In the genomic region with DNA sequence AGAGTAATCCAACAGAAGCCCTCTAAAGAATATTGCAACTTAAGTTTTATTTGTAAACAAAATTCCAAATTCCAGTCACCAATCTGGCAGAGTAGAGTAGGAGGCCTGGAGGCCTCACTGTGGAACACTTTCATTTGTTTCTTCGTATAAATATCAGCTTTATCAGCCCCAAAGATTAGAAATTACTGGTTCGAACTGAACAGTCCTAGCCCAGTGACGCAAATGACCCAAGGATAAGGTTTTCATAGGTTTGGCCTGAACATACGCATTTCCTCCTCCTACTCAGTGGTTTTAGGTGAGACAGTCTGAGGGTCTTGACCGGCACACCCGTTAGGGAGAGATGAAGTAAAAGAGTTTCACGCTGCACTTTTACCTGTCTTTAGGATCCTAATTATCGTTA, we compare ENCODE assay signal across 8 cellular contexts. TPM values are rescaled to one million over a fixed set of nuclear protein-coding genes. Genes with fewer than 3 reads are reported as not detected.
DNase-seq lines count a peak whose midpoint lies in the region; ATAC-seq, FAIRE-seq and TF ChIP-seq lines count a peak whose summit lies in the region.

No MANE protein-coding gene starts in this region.

- no peak overlapping the region for H3K9ac ChIP-seq in iPS-18a (ENCODE audit: low read length)

- H3K27me3 ChIP-seq in iPS-18a (ENCODE audit: control insufficient read depth, insufficient read depth, low read length) (no peaks in the 10 kb centered on the region), small intestine (ENCODE audit: control insufficient read depth in 2 of 2, insufficient read depth in 2 of 2, low read length in 2 of 2) (no peaks in the 10 kb centered on the region)

- no peak for TF ChIP-seq CTCF in HFF-Myc (IDR thresholded peaks at IDR 0.05; ENCODE audit: low read depth, low read length, missing control alignments)

- H3K36me3 Mint-ChIP-seq in activated T-helper 17 cell treated with anti-CD3 and anti-CD28 coated beads, Interleukin-2, amount 50 U/mL, for 72 hours (ENCODE audit: low read depth): no peaks in the 10 kb centered on the region

- peak overlapping the region; percentile 73 for H3K4me3 ChIP-seq in HFF-Myc (replicated peaks; ENCODE audit: low read depth, low read length)
- H3K4me3 ChIP-seq in iPS-18a (ENCODE audit: low read length): peak overlapping the region; percentile 55
- peak overlapping the region in 1 of 2 donors; percentile 95 for H3K4me3 ChIP-seq in small intestine (ENCODE audit: low read depth in 1 of 2, low read length in 2 of 2)

- no peak overlapping the region for H3K27ac Mint-ChIP-seq in activated T-helper 17 cell treated with anti-CD3 and anti-CD28 coated beads, Interleukin-2, amount 50 U/mL, for 72 hours

- no peaks in the 10 kb centered on the region for H3K4me1 Mint-ChIP-seq in activated T-helper 17 cell treated with anti-CD3 and anti-CD28 coated beads, Interleukin-2, amount 50 U/mL, for 72 hours

- DNase-seq in HFF-Myc (ENCODE audit: extremely low read depth, low read depth): no peak
- peak; percentile 32 for DNase-seq in small intestine
- no peak for DNase-seq in iPS-NIHi11 (ENCODE audit: low spot score)
- DNase-seq in GM19239 (ENCODE audit: insufficient read length, low spot score): no peak

- no peaks in the 10 kb centered on the region for H3K36me3 ChIP-seq in iPS-18a (ENCODE audit: control insufficient read depth, low read depth, low read length)
- H3K36me3 ChIP-seq in small intestine (ENCODE audit: control insufficient read depth in 2 of 2, insufficient read depth in 2 of 2, low read length in 2 of 2): no peaks in the 10 kb centered on the region

- H3K9me3 ChIP-seq in iPS-18a (ENCODE audit: control insufficient read depth, low read depth, low read length): no peaks in the 10 kb centered on the region
- no peaks in the 10 kb centered on the region for H3K9me3 ChIP-seq in small intestine (ENCODE audit: control insufficient read depth, low read depth)

- ATAC-seq in activated T-helper 17 cell treated with anti-CD3 and anti-CD28 coated beads, Interleukin-2, amount 50 U/mL, for 72 hours (replicated peaks): no peak
- no peak for ATAC-seq in GM18868 (IDR thresholded peaks at IDR 0.05; ENCODE audit: unreplicated experiment)
- no peak for ATAC-seq in GM18909 (IDR thresholded peaks at IDR 0.05; ENCODE audit: poor library complexity, unreplicated experiment)

- peak overlapping the region; percentile 67 for H3K4me3 Mint-ChIP-seq in activated T-helper 17 cell treated with anti-CD3 and anti-CD28 coated beads, Interleukin-2, amount 50 U/mL, for 72 hours

- no peak for FAIRE-seq in small intestine (lab: Jason Lieb, UNC)
- FAIRE-seq in GM19239 (lab: Jason Lieb, UNC): no peak

- no peaks in the 10 kb centered on the region for H3K9me3 Mint-ChIP-seq in activated T-helper 17 cell treated with anti-CD3 and anti-CD28 coated beads, Interleukin-2, amount 50 U/mL, for 72 hours

- H3K4me1 ChIP-seq in iPS-18a (ENCODE audit: control insufficient read depth, low read depth, low read length) (peaks cover 6% of the 10 kb centered on the region), small intestine (ENCODE audit: control insufficient read depth in 2 of 2, insufficient read depth in 1 of 2, low read depth in 1 of 2, low read length in 1 of 2) (peaks cover 0 to 5% of the 10 kb centered on the region in 2 donors)

- H3K27ac ChIP-seq in iPS-18a (ENCODE audit: low read length) (no peak overlapping the region), small intestine (ENCODE audit: low read depth in 1 of 2, low read length in 1 of 2) (peak overlapping the region in 1 of 2 donors; percentile 59)

- H3K27me3 Mint-ChIP-seq in activated T-helper 17 cell treated with anti-CD3 and anti-CD28 coated beads, Interleukin-2, amount 50 U/mL, for 72 hours: no peaks in the 10 kb centered on the region

- 21 to 41% (median 36%) methylated on average over 8 of the region's 8 CpGs for WGBS in small intestine, 3 donors

RNA-seq across cellular contexts. Expression of gene CDC42BPB, which starts 1.7 kb away (rescaled TPM):
- 1 to 10 TPM; 7.2 to 7.3 TPM for total RNA-seq in activated T-helper 17 cell treated with anti-CD3 and anti-CD28 coated beads, Interleukin-2, amount 50 U/mL, for 72 hours
- 10 to 100 TPM; 29.2 to 48.3 (median 30.6) TPM for polyA plus RNA-seq in small intestine

RNA-seq across cellular contexts. Expression of gene LBHD2, which starts 28.3 kb away (rescaled TPM):
- not detected for total RNA-seq in activated T-helper 17 cell treated with anti-CD3 and anti-CD28 coated beads, Interleukin-2, amount 50 U/mL, for 72 hours
- not detected for polyA plus RNA-seq in small intestine

RNA-seq across cellular contexts. Expression of gene EXOC3L4, which starts 38.8 kb away (rescaled TPM):
- total RNA-seq in activated T-helper 17 cell treated with anti-CD3 and anti-CD28 coated beads, Interleukin-2, amount 50 U/mL, for 72 hours: not detected
- polyA plus RNA-seq in small intestine: 100 to 1,000 TPM in 1 of 3 donors, 10 to 100 TPM in 2; 35.7 to 110 (median 85.1) TPM
